ENCODE assay signal across 24 cellular contexts in the genomic region with DNA sequence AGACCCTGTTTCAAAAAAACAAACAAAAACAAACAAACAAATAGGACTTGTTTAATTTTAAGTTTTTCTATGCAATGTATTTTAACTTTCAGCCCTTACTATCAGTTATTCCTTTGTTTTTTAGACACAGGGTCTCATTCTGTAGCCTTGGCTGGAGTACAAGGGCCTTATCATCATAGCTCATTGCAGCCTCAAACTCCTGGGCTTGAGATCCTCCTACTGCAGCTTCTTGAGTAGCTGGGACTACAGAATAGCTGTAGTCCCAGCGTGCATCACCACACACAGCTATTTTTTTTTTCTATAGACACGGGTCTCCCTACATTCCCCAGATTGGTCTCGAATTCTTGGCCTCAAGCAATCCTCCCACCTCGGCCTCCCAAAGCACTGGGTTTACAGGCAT.
"Had no signal": no experiment of that assay in that cellular context is flagged by ENCODE, and none has a peak within 500 bp of the region (broad histone marks: within the 10 kb centered on the region; RNA-seq: fewer than 3 reads in every experiment).

No MANE protein-coding gene starts in this region.

- DNase-seq: activated CD4-positive, alpha-beta memory T cell treated with anti-CD3 and anti-CD28 coated beads for 36 hours; activated CD4-positive, alpha-beta T cell treated with anti-CD3 and anti-CD28 coated beads, Interleukin-2, amount 10 ng/mL, durations not matched to agents 24 days and 14 days; activated CD8-positive, alpha-beta memory T cell treated with anti-CD3 and anti-CD28 coated beads, Interleukin-2, amount 50 U/mL, for 48 hours; activated gamma-delta T cell treated with Interleukin-2 at 50 U/mL for 16 hours; activated naive CD4-positive, alpha-beta T cell treated with anti-CD3 and anti-CD28 coated beads, Interleukin-2, amount 50 U/mL, for 16 hours; activated T-cell treated with anti-CD3 and anti-CD28 coated beads, Interleukin-2, amount 50 U/mL, for 24 hours; amniotic stem cell; caudate nucleus; cortex of kidney; foreskin keratinocyte; heart right ventricle; kidney glomerular epithelial cell; mesendoderm; occipital lobe; right cardiac atrium; stimulated activated CD4-positive, alpha-beta T cell treated with anti-CD3 and anti-CD28 coated beads, Interleukin-15, amount 100 ng/mL, for 24 hours; stimulated activated CD4-positive, alpha-beta T cell treated with anti-CD3 and anti-CD28 coated beads, Interleukin-2, amount 100 ng/mL, for 24 hours; stimulated activated naive CD4-positive, alpha-beta T cell; uterus had no signal

- H3K9me3 ChIP-seq: esophagus muscularis mucosa, heart right ventricle, uterus had no signal

- H3K27ac Mint-ChIP-seq: activated CD4-positive, alpha-beta T cell treated with anti-CD3 and anti-CD28 coated beads, Interleukin-2, amount 10 ng/mL, durations not matched to agents 24 days and 14 days; activated T-cell treated with anti-CD3 and anti-CD28 coated beads, Interleukin-2, amount 50 U/mL, for 24 hours had no signal

- ATAC-seq: foreskin keratinocyte, left lobe of liver had no signal

- H3K4me3 ChIP-seq: esophagus muscularis mucosa, heart right ventricle, lung, uterus had no signal

- H3K27me3 Mint-ChIP-seq: activated CD4-positive, alpha-beta memory T cell treated with anti-CD3 and anti-CD28 coated beads for 36 hours; activated CD4-positive, alpha-beta T cell treated with anti-CD3 and anti-CD28 coated beads, Interleukin-2, amount 10 ng/mL, durations not matched to agents 24 days and 14 days; activated T-cell treated with anti-CD3 and anti-CD28 coated beads, Interleukin-2, amount 50 U/mL, for 24 hours; type B pancreatic cell had no signal

- H3K27me3 ChIP-seq: esophagus muscularis mucosa, foreskin keratinocyte, heart right ventricle, uterus had no signal

- H3K36me3 ChIP-seq: uterus had no signal

- H3K4me1 ChIP-seq: foreskin keratinocyte, uterus had no signal

- H3K27ac ChIP-seq: foreskin keratinocyte, VCaP had no signal

- H3K4me3 Mint-ChIP-seq: activated CD4-positive, alpha-beta memory T cell treated with anti-CD3 and anti-CD28 coated beads for 36 hours; activated CD4-positive, alpha-beta T cell treated with anti-CD3 and anti-CD28 coated beads, Interleukin-2, amount 10 ng/mL, durations not matched to agents 24 days and 14 days; activated T-cell treated with anti-CD3 and anti-CD28 coated beads, Interleukin-2, amount 50 U/mL, for 24 hours; type B pancreatic cell had no signal

- H3K9me3 Mint-ChIP-seq: activated CD4-positive, alpha-beta memory T cell treated with anti-CD3 and anti-CD28 coated beads for 36 hours; activated CD4-positive, alpha-beta T cell treated with anti-CD3 and anti-CD28 coated beads, Interleukin-2, amount 10 ng/mL, durations not matched to agents 24 days and 14 days; activated T-cell treated with anti-CD3 and anti-CD28 coated beads, Interleukin-2, amount 50 U/mL, for 24 hours; type B pancreatic cell had no signal
